ENCODE assay signal across 10 cellular contexts in genomic region chr21:29145354-29145782, GRCh38. TPM values are rescaled to one million over a fixed set of nuclear protein-coding genes. Genes with fewer than 3 reads are reported as not detected.
DNase-seq lines count a peak whose midpoint lies in the region; ATAC-seq, FAIRE-seq and TF ChIP-seq lines count a peak whose summit lies in the region.
"Had no signal": no experiment of that assay in that cellular context is flagged by ENCODE, and none has a peak within 500 bp of the region (broad histone marks: within the 10 kb centered on the region; RNA-seq: fewer than 3 reads in every experiment).

No MANE protein-coding gene starts in this region.

- peaks cover 2% of the 10 kb centered on the region for H3K36me3 Mint-ChIP-seq in activated CD4-positive, alpha-beta T cell treated with anti-CD3 and anti-CD28 coated beads, Interleukin-2, amount 10 ng/mL, durations not matched to agents 7 days and 5 days (ENCODE audit: low read depth)
- H3K36me3 Mint-ChIP-seq in activated naive CD4-positive, alpha-beta T cell treated with anti-CD3 and anti-CD28 coated beads, Interleukin-2, amount 50 U/mL, for 72 hours, result no peaks in the 10 kb centered on the region
- peaks cover 0 to 7% (median 3%) of the 10 kb centered on the region in 3 donors for H3K36me3 Mint-ChIP-seq in immature natural killer cell

- H3K9me3 Mint-ChIP-seq in activated CD4-positive, alpha-beta T cell treated with anti-CD3 and anti-CD28 coated beads, Interleukin-2, amount 10 ng/mL, durations not matched to agents 7 days and 5 days, result no peaks in the 10 kb centered on the region
- no peaks in the 10 kb centered on the region for H3K9me3 Mint-ChIP-seq in activated naive CD4-positive, alpha-beta T cell treated with anti-CD3 and anti-CD28 coated beads, Interleukin-2, amount 50 U/mL, for 72 hours
- no peaks in the 10 kb centered on the region for H3K9me3 Mint-ChIP-seq in immature natural killer cell
- H3K9me3 Mint-ChIP-seq: CD8-positive, alpha-beta memory T cell had no signal

- no peaks in the 10 kb centered on the region for H3K9me3 ChIP-seq in tibial artery
- H3K9me3 ChIP-seq in kidney (ENCODE audit: control insufficient read depth in 1 of 2, low read length in 2 of 2), result no peaks in the 10 kb centered on the region
- no peaks in the 10 kb centered on the region for H3K9me3 ChIP-seq in OCI-LY7 (ENCODE audit: low read length)

- H3K27ac Mint-ChIP-seq in activated CD4-positive, alpha-beta T cell treated with anti-CD3 and anti-CD28 coated beads, Interleukin-2, amount 10 ng/mL, durations not matched to agents 7 days and 5 days, result peak overlapping the region; percentile 69
- H3K27ac Mint-ChIP-seq in activated naive CD4-positive, alpha-beta T cell treated with anti-CD3 and anti-CD28 coated beads, Interleukin-2, amount 50 U/mL, for 72 hours, result peak overlapping the region; percentile 10 to 79
- H3K27ac Mint-ChIP-seq in immature natural killer cell, result peak overlapping the region in 1 of 6 donors; percentile 47

- H3K4me3 Mint-ChIP-seq in activated CD4-positive, alpha-beta T cell treated with anti-CD3 and anti-CD28 coated beads, Interleukin-2, amount 10 ng/mL, durations not matched to agents 7 days and 5 days, result no peak overlapping the region
- peak overlapping the region in 3 of 5 donors; percentile 5 to 49 (median 29) for H3K4me3 Mint-ChIP-seq in immature natural killer cell
- H3K4me3 Mint-ChIP-seq: CD8-positive, alpha-beta memory T cell had no signal

- H3K4me3 ChIP-seq in tibial artery, result peak overlapping the region; percentile 1 to 13
- no peak overlapping the region for H3K4me3 ChIP-seq in kidney (ENCODE audit: low read length in 2 of 2)
- H3K4me3 ChIP-seq in OCI-LY7 (ENCODE audit: low read depth, low read length, poor library complexity, severe bottlenecking), result no peak overlapping the region

- no peaks in the 10 kb centered on the region for H4K20me1 ChIP-seq in OCI-LY7 (ENCODE audit: insufficient read depth, low read length)

- H3K79me2 ChIP-seq in OCI-LY7 (ENCODE audit: insufficient read depth, low read depth, low read length), result no peaks in the 10 kb centered on the region

- intact Hi-C loops in tibial artery (cut with DNase I; ENCODE audit: low total_unique reads), result no loop called here
- intact Hi-C loops in kidney (cut with DNase I), result no loop called here
- intact Hi-C loops in OCI-LY7 (cut with micrococcal nuclease; ENCODE audit: unreplicated experiment), result no loop called here

- no peak overlapping the region for H3K9ac ChIP-seq in kidney (ENCODE audit: low read length in 2 of 2)

- BruUV-seq in OCI-LY7 (replicated peaks; lab: Mats Ljungman, UMichigan), result no TSS peak

- H3K4me1 ChIP-seq in tibial artery (peaks cover 0 to 73% (median 45%) of the 10 kb centered on the region in 4 donors), kidney (ENCODE audit: control insufficient read depth in 1 of 2, insufficient read depth in 1 of 2, low read depth in 1 of 2, low read length in 2 of 2) (peaks cover 0 to 3% of the 10 kb centered on the region in 2 donors), OCI-LY7 (ENCODE audit: insufficient read depth, low read length, poor library complexity, severe bottlenecking) (no peaks in the 10 kb centered on the region)

- H3K27me3 Mint-ChIP-seq in activated CD4-positive, alpha-beta T cell treated with anti-CD3 and anti-CD28 coated beads, Interleukin-2, amount 10 ng/mL, durations not matched to agents 7 days and 5 days, result no peaks in the 10 kb centered on the region
- peaks cover 0 to 2% (median 0%) of the 10 kb centered on the region in 3 donors for H3K27me3 Mint-ChIP-seq in immature natural killer cell (ENCODE audit: low read depth in 3 of 3)
- H3K27me3 Mint-ChIP-seq: CD8-positive, alpha-beta memory T cell had no signal

- no peak overlapping the region for H3K4me2 ChIP-seq in OCI-LY7 (ENCODE audit: low read length)

- peaks cover 22% of the 10 kb centered on the region for H3K4me1 Mint-ChIP-seq in activated CD4-positive, alpha-beta T cell treated with anti-CD3 and anti-CD28 coated beads, Interleukin-2, amount 10 ng/mL, durations not matched to agents 7 days and 5 days
- H3K4me1 Mint-ChIP-seq in immature natural killer cell, result peaks cover 19 to 31% of the 10 kb centered on the region in 2 donors
- H3K4me1 Mint-ChIP-seq: CD8-positive, alpha-beta memory T cell had no signal

- DNase-seq in activated CD4-positive, alpha-beta T cell treated with anti-CD3 and anti-CD28 coated beads, Interleukin-2, amount 10 ng/mL, durations not matched to agents 7 days and 5 days, result peak; percentile 16
- DNase-seq in activated CD4-positive, alpha-beta T cell treated with anti-CD3 and anti-CD28 coated beads for 1 hour, result no peak
- DNase-seq in activated naive CD4-positive, alpha-beta T cell treated with anti-CD3 and anti-CD28 coated beads, Interleukin-2, amount 50 U/mL, for 72 hours (ENCODE audit: low spot score in 2 of 2), result no peak
- DNase-seq in immature natural killer cell, result no peak
- peak; percentile 27 to 73 for DNase-seq in tibial artery
- DNase-seq in kidney, result no peak
- no peak for DNase-seq in OCI-LY7 (ENCODE audit: low spot score)
- no peak for DNase-seq in NCI-H146 (lab: John Stamatoyannopoulos, UW)
- DNase-seq: NCI-H2029 had no signal

- no peak overlapping the region for H2AFZ ChIP-seq in OCI-LY7 (ENCODE audit: low read length)

- H3K9me2 ChIP-seq in OCI-LY7 (ENCODE audit: insufficient read depth, low read length), result no peaks in the 10 kb centered on the region

- H3K27ac ChIP-seq in tibial artery (peak overlapping the region; percentile 65 to 66), kidney (ENCODE audit: low read depth in 2 of 2, low read length in 2 of 2) (peak overlapping the region in 1 of 2 donors; percentile 66), OCI-LY7 (ENCODE audit: low read depth, low read length, poor library complexity, severe bottlenecking) (no peak overlapping the region)

- no peak for FAIRE-seq in kidney (lab: Jason Lieb, UNC)

- no peaks in the 10 kb centered on the region for H3K27me3 ChIP-seq in tibial artery

- POLR2A ChIA-PET in activated CD4-positive, alpha-beta T cell treated with anti-CD3 and anti-CD28 coated beads, Interleukin-2, amount 10 ng/mL, durations not matched to agents 7 days and 5 days (lab: Charles Lee), result interaction anchor here (0.6 kb wide), 1 partner anchor 58 kb away, joined by 4 read pairs; no protein-coding TSS in a partner anchor
- POLR2A ChIA-PET in OCI-LY7 (lab: Charles Lee), result no interaction called here

- ATAC-seq in activated naive CD4-positive, alpha-beta T cell treated with anti-CD3 and anti-CD28 coated beads, Interleukin-2, amount 50 U/mL, for 72 hours, result peak; percentile 54 to 71

- no peak for TF ChIP-seq CTCF in tibial artery (IDR thresholded peaks at IDR 0.05)
- no peak for TF ChIP-seq CTCF in kidney (IDR thresholded peaks at IDR 0.05; ENCODE audit: borderline replicate concordance, extremely low read depth, insufficient read depth)
- no peak for TF ChIP-seq CTCF in OCI-LY7 (conservative IDR thresholded peaks at IDR 0.05; ENCODE audit: low read length)

- CTCF ChIA-PET in activated CD4-positive, alpha-beta T cell treated with anti-CD3 and anti-CD28 coated beads, Interleukin-2, amount 10 ng/mL, durations not matched to agents 7 days and 5 days (lab: Charles Lee), result interaction anchor here (1.1 to 1.9 kb wide), 3 partner anchors 8 to 50 kb away, joined by 3 to 5 read pairs (median 4); no protein-coding TSS in a partner anchor
- CTCF ChIA-PET in OCI-LY7 (lab: Charles Lee; ENCODE audit: unreplicated experiment), result no interaction called here

- no peaks in the 10 kb centered on the region for H3K36me3 ChIP-seq in tibial artery
- no peaks in the 10 kb centered on the region for H3K36me3 ChIP-seq in kidney (ENCODE audit: control insufficient read depth in 1 of 2, insufficient read depth in 2 of 2, low read length in 2 of 2)
- no peaks in the 10 kb centered on the region for H3K36me3 ChIP-seq in OCI-LY7 (ENCODE audit: insufficient read depth, low read length)

RNA-seq across cellular contexts. Expression of gene MAP3K7CL, which starts 14.9 kb away (rescaled TPM):
- total RNA-seq in activated CD4-positive, alpha-beta T cell treated with anti-CD3 and anti-CD28 coated beads, Interleukin-2, amount 10 ng/mL, durations not matched to agents 7 days and 5 days, result 1 to 10 TPM; 5.0 to 6.6 TPM
- 1 to 10 TPM; 5.4 to 8.6 TPM for total RNA-seq in activated naive CD4-positive, alpha-beta T cell treated with anti-CD3 and anti-CD28 coated beads, Interleukin-2, amount 50 U/mL, for 72 hours
- 10 to 100 TPM in 2 of 3 donors, 1 to 10 TPM in 1; 9.2 to 18.8 (median 12.5) TPM for polyA plus RNA-seq in immature natural killer cell
- total RNA-seq in kidney, result 12.7 TPM
- 5.4 TPM for polyA plus RNA-seq in kidney (ENCODE audit: insufficient read depth, low read depth, low replicate concordance)
- 2.1 and 7.8 TPM in 2 replicates for total RNA-seq in OCI-LY7 (2014; rRNA removed; shearing (Covaris generic))
- 13.0 TPM in 2 replicates for total RNA-seq in OCI-LY7 (2022)

Comparison
In these comparisons a context has a peak if more than half of its experiments do, and no peak if none do; other contexts are left out.
1. DNase-seq: peak in activated CD4-positive, alpha-beta T cell treated with anti-CD3 and anti-CD28 coated beads, Interleukin-2, amount 10 ng/mL, durations not matched to agents 7 days and 5 days (single experiment) and tibial artery (2 of 2); none in activated CD4-positive, alpha-beta T cell treated with anti-CD3 and anti-CD28 coated beads for 1 hour (single experiment), activated naive CD4-positive, alpha-beta T cell treated with anti-CD3 and anti-CD28 coated beads, Interleukin-2, amount 50 U/mL, for 72 hours (0 of 2), immature natural killer cell (0 of 3), kidney (single experiment), OCI-LY7 (single experiment) and NCI-H146 (single experiment).
2. H3K4me3 ChIP-seq: peak in tibial artery (2 of 2); none in kidney (0 of 2) and OCI-LY7 (single experiment).